ENCODE assay signal across 8 cellular contexts in genomic region chr19:2455481-2456300, GRCh38. TPM values are rescaled to one million over a fixed set of nuclear protein-coding genes. Genes with fewer than 3 reads are reported as not detected.
A peak's percentile ranks its signal among the peaks of the same experiment; 100 is the strongest.
DNase-seq lines count a peak whose midpoint lies in the region; TF ChIP-seq lines count a peak whose summit lies in the region.

No MANE protein-coding gene starts in this region.

- no peaks in the 10 kb centered on the region; the same call in 1 of the 2 replicates for H3K36me3 Mint-ChIP-seq in HFFc6 (ENCODE audit: low read depth)

- TF ChIP-seq POLR2A in Peyer's patch (IDR thresholded peaks at IDR 0.05): no peak

- H3K9me3 Mint-ChIP-seq in HFFc6: no peaks in the 10 kb centered on the region

- H3K9ac ChIP-seq in iPS-18a (ENCODE audit: low read length): peak overlapping the region; percentile 86

- peak overlapping the region; percentile 89 for H3K4me3 Mint-ChIP-seq in HFFc6

- H3K27me3 Mint-ChIP-seq in HFFc6 (ENCODE audit: insufficient read depth): peaks cover 3% of the 10 kb centered on the region

- H3K27ac ChIP-seq in Peyer's patch (peak overlapping the region in 3 of 4 donors; percentile 59 to 76 (median 66)), ascending aorta (peak overlapping the region in 1 of 2 donors; percentile 42), iPS-18a (ENCODE audit: low read length) (no peak overlapping the region)

- intact Hi-C loops in ascending aorta (cut with DNase I): no loop called here

- H3K27me3 ChIP-seq in Peyer's patch (no peaks in the 10 kb centered on the region), ascending aorta (no peaks in the 10 kb centered on the region), iPS-18a (ENCODE audit: control insufficient read depth, insufficient read depth, low read length) (no peaks in the 10 kb centered on the region)

- H3K9me3 ChIP-seq in Peyer's patch: no peaks in the 10 kb centered on the region
- no peaks in the 10 kb centered on the region for H3K9me3 ChIP-seq in ascending aorta
- no peaks in the 10 kb centered on the region for H3K9me3 ChIP-seq in iPS-18a (ENCODE audit: control insufficient read depth, low read depth, low read length)

- H3K27ac Mint-ChIP-seq in HFFc6: peak overlapping the region; percentile 76

- H3K4me1 ChIP-seq in Peyer's patch: peaks cover 0 to 11% (median 8%) of the 10 kb centered on the region in 4 donors
- H3K4me1 ChIP-seq in ascending aorta: peaks cover 8 to 13% of the 10 kb centered on the region in 2 donors
- no peaks in the 10 kb centered on the region for H3K4me1 ChIP-seq in iPS-18a (ENCODE audit: control insufficient read depth, low read depth, low read length)

- DNase-seq in GM12864 (ENCODE audit: low read depth) (no peak), HFFc6 (no peak), Peyer's patch (peak in 2 of 3 donors; percentile 42 to 63), ascending aorta (ENCODE audit: low spot score in 2 of 2) (no peak), globus pallidus (ENCODE audit: low spot score) (no peak), HuH-7 (ENCODE audit: low spot score) (no peak)
- peak; percentile 55 to 68 for DNase-seq in stimulated activated CD4-positive, alpha-beta T cell treated with anti-CD3 and anti-CD28 coated beads, Interleukin-2, amount 100 ng/mL, for 24 hours

- H3K4me3 ChIP-seq in GM12864 (ENCODE audit: low read depth, low read length) (peak overlapping the region; percentile 83), Peyer's patch (peak overlapping the region; percentile 72 to 97 (median 91)), ascending aorta (peak overlapping the region; percentile 89 to 100), iPS-18a (ENCODE audit: low read length) (peak overlapping the region; percentile 84)

- H3K36me3 ChIP-seq in Peyer's patch: no peaks in the 10 kb centered on the region
- H3K36me3 ChIP-seq in ascending aorta: no peaks in the 10 kb centered on the region
- H3K36me3 ChIP-seq in iPS-18a (ENCODE audit: control insufficient read depth, low read depth, low read length): peaks cover 2% of the 10 kb centered on the region

- TF ChIP-seq CTCF in GM12864 (IDR thresholded peaks at IDR 0.05; ENCODE audit: low read depth, low read length, missing control alignments): no peak
- TF ChIP-seq CTCF in HFFc6 (IDR thresholded peaks at IDR 0.05): no peak
- no peak for TF ChIP-seq CTCF in Peyer's patch (IDR thresholded peaks at IDR 0.05)
- TF ChIP-seq CTCF in ascending aorta (IDR thresholded peaks at IDR 0.05): no peak

- peaks cover 19% of the 10 kb centered on the region for H3K4me1 Mint-ChIP-seq in HFFc6 (ENCODE audit: low read depth)

RNA-seq across cellular contexts. Expression of gene LMNB2, which starts 1.1 kb away (rescaled TPM):
- total RNA-seq in HFFc6 (2021; fragmentation: NEBNext Ultra II Directional; extraction: Animal tissue kit (Norgen Biotek cat#: 25700)): 100 to 1,000 TPM in 5 of 6 experiments, 10 to 100 TPM in 1; 77.6 to 131 (median 121) TPM
- 10 to 100 TPM; 21.0 to 52.8 (median 21.4) TPM for total RNA-seq in Peyer's patch
- total RNA-seq in ascending aorta: 38.7 TPM

RNA-seq across cellular contexts. Expression of gene GADD45B, which starts 20.2 kb away (rescaled TPM):
- 10 to 100 TPM; 35.5 to 55.7 (median 39.1) TPM for total RNA-seq in HFFc6 (2021; fragmentation: NEBNext Ultra II Directional; extraction: Animal tissue kit (Norgen Biotek cat#: 25700))
- 100 to 1,000 TPM in 1 of 4 donors, 10 to 100 TPM in 3; 35.5 to 278 (median 54.9) TPM for total RNA-seq in Peyer's patch
- total RNA-seq in ascending aorta: 514 TPM

RNA-seq across cellular contexts. Expression of gene TIMM13, which starts 28.3 kb away (rescaled TPM):
- total RNA-seq in HFFc6 (2021; fragmentation: NEBNext Ultra II Directional; extraction: Animal tissue kit (Norgen Biotek cat#: 25700)): 100 to 1,000 TPM in 3 of 6 experiments, 10 to 100 TPM in 3; 87.2 to 124 (median 98.8) TPM
- total RNA-seq in Peyer's patch (10 to 100 TPM; 28.1 to 44.4 (median 44.0) TPM), ascending aorta (55.0 TPM)

Comparison
In these comparisons a context has a peak if more than half of its experiments do, and no peak if none do; other contexts are left out.
1. DNase-seq: peak in Peyer's patch (2 of 3) and stimulated activated CD4-positive, alpha-beta T cell treated with anti-CD3 and anti-CD28 coated beads, Interleukin-2, amount 100 ng/mL, for 24 hours (2 of 2); none in GM12864 (single experiment), HFFc6 (single experiment), ascending aorta (0 of 2), globus pallidus (single experiment) and HuH-7 (single experiment).
2. Peak in every context shown above with its lines, with median percentiles within 50 percentile points of each other: H3K4me3 ChIP-seq.